Comparison of ENCODE assay signal across 18 cellular contexts in the genomic region with DNA sequence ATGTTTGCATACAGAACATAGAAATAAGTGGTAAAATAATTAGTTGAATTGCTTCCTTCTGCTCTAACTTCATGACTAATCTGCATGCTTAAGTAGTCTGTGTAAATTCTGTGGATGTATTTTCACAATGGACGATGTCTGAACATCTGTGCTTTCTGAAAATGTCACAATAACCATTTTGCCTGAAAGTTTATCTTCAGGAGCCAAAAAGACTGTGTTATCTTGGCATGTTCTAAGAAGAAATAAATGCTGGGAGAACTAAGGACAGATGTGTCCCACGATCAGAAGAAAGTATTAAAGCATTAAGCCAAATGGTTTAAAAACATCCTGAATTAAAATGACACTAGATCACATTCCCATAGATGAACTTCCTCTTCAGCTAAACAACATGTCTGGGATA.
DNase-seq lines count a peak whose midpoint lies in the region; ATAC-seq and TF ChIP-seq lines count a peak whose summit lies in the region.
"Had no signal": no experiment of that assay in that cellular context is flagged by ENCODE, and none has a peak within 500 bp of the region (broad histone marks: within the 10 kb centered on the region; RNA-seq: fewer than 3 reads in every experiment).

No MANE protein-coding gene starts in this region.

- H2BK5ac ChIP-seq in mesenchymal stem cell (ENCODE audit: low read depth, low read length, poor library complexity, severe bottlenecking) = no peak overlapping the region

- no peaks in the 10 kb centered on the region; the same call in 1 of the 2 replicates for H4K20me1 ChIP-seq in GM23248 (ENCODE audit: insufficient read depth)

- no peak overlapping the region for H3K27ac Mint-ChIP-seq in activated naive CD8-positive, alpha-beta T cell treated with anti-CD3 and anti-CD28 coated beads, Interleukin-2, amount 50 U/mL, for 24 hours
- H3K27ac Mint-ChIP-seq: B cell; CD4-positive, alpha-beta T cell had no signal

- no peaks in the 10 kb centered on the region for H3K36me3 Mint-ChIP-seq in activated naive CD8-positive, alpha-beta T cell treated with anti-CD3 and anti-CD28 coated beads, Interleukin-2, amount 50 U/mL, for 24 hours (ENCODE audit: low read depth)

- 20 to 26% methylated on average over 2 of the region's 2 CpGs for WGBS in GM23248 (ENCODE audit: low coverage in 1 of 2, low lambda C conversion rate in 2 of 2, missing lambda C conversion rate in 2 of 2), 2 experiments
- WGBS in mesenchymal stem cell = 66% methylated on average over 2 of the region's 2 CpGs

- no peaks in the 10 kb centered on the region for H3K27me3 Mint-ChIP-seq in activated naive CD8-positive, alpha-beta T cell treated with anti-CD3 and anti-CD28 coated beads, Interleukin-2, amount 50 U/mL, for 24 hours
- H3K27me3 Mint-ChIP-seq: B cell had no signal

- H3K27ac ChIP-seq in GM23248 = 0 out of 2 replicates have a peak overlapping the region, but pooled peaks have one; percentile 15
- H3K27ac ChIP-seq in left ventricle myocardium inferior (replicated peaks) = peak overlapping the region; percentile 42
- no peak overlapping the region for H3K27ac ChIP-seq in mesenchymal stem cell (ENCODE audit: low read length, poor library complexity, severe bottlenecking)
- H3K27ac ChIP-seq: PC-9 had no signal

- H3K9ac ChIP-seq in GM23248 = no peak overlapping the region
- H3K9ac ChIP-seq in mesenchymal stem cell (ENCODE audit: low read length) = no peak overlapping the region

- no peaks in the 10 kb centered on the region for H3K79me1 ChIP-seq in mesenchymal stem cell (replicated peaks; ENCODE audit: low read length, poor library complexity, severe bottlenecking)

- H3K4me1 ChIP-seq in GM23248 (ENCODE audit: insufficient read depth) = peaks cover 23% of the 10 kb centered on the region
- H3K4me1 ChIP-seq in left ventricle myocardium inferior = peaks cover 11% of the 10 kb centered on the region
- no peaks in the 10 kb centered on the region for H3K4me1 ChIP-seq in mesenchymal stem cell (ENCODE audit: control insufficient read depth, insufficient read depth, low read depth, low read length)

- H3K4me3 Mint-ChIP-seq in activated naive CD8-positive, alpha-beta T cell treated with anti-CD3 and anti-CD28 coated beads, Interleukin-2, amount 50 U/mL, for 24 hours = no peak overlapping the region
- H3K4me3 Mint-ChIP-seq: B cell; CD4-positive, alpha-beta T cell had no signal

- TF ChIP-seq CTCF in AG09319 (IDR thresholded peaks at IDR 0.05; ENCODE audit: low read depth, low read length) = no peak
- no peak for TF ChIP-seq CTCF in left ventricle myocardium inferior (IDR thresholded peaks at IDR 0.05; ENCODE audit: borderline replicate concordance)

- H3K79me2 ChIP-seq in GM23248 (ENCODE audit: insufficient read depth) = peaks cover 13% of the 10 kb centered on the region

- H3K9me3 Mint-ChIP-seq in activated naive CD8-positive, alpha-beta T cell treated with anti-CD3 and anti-CD28 coated beads, Interleukin-2, amount 50 U/mL, for 24 hours = no peaks in the 10 kb centered on the region
- H3K9me3 Mint-ChIP-seq: CD4-positive, alpha-beta T cell had no signal

- H3K18ac ChIP-seq in mesenchymal stem cell (ENCODE audit: low read depth in 1 of 2, low read length in 2 of 2) = no peak overlapping the region

- no peaks in the 10 kb centered on the region for H3K27me3 ChIP-seq in GM23248 (replicated peaks; ENCODE audit: insufficient read depth)
- H3K27me3 ChIP-seq in left ventricle myocardium inferior (ENCODE audit: low read depth) = peaks cover 6% of the 10 kb centered on the region
- H3K27me3 ChIP-seq in mesenchymal stem cell (ENCODE audit: control insufficient read depth in 1 of 2, insufficient read depth in 1 of 2, low read length in 2 of 2) = no peaks in the 10 kb centered on the region
- H3K27me3 ChIP-seq: MG63 had no signal

- H2AFZ ChIP-seq in GM23248 (no peak overlapping the region), mesenchymal stem cell (ENCODE audit: low read depth, low read length) (no peak overlapping the region)
- H2AFZ ChIP-seq: PC-9 had no signal

- in situ Hi-C loops in GM23248 (cut with MboI) = no loop called here

- H3K36me3 ChIP-seq in GM23248 (ENCODE audit: low read depth) = no peaks in the 10 kb centered on the region
- no peaks in the 10 kb centered on the region for H3K36me3 ChIP-seq in left ventricle myocardium inferior
- no peaks in the 10 kb centered on the region for H3K36me3 ChIP-seq in mesenchymal stem cell (ENCODE audit: control insufficient read depth in 1 of 2, insufficient read depth in 2 of 2, low read depth in 1 of 2, low read length in 2 of 2)
- H3K36me3 ChIP-seq: MG63 had no signal

- H3K9me2 ChIP-seq in GM23248 (ENCODE audit: insufficient read depth) = no peaks in the 10 kb centered on the region

- H3F3A ChIP-seq in GM23248 (ENCODE audit: insufficient read depth) = peaks cover 31% of the 10 kb centered on the region

- H3K9me3 ChIP-seq in GM23248 (ENCODE audit: low read depth) (no peaks in the 10 kb centered on the region), left ventricle myocardium inferior (replicated peaks) (no peaks in the 10 kb centered on the region), mesenchymal stem cell (ENCODE audit: control insufficient read depth, low read length) (no peaks in the 10 kb centered on the region)
- H3K9me3 ChIP-seq: MG63 had no signal

- intact Hi-C loops in left ventricle myocardium inferior (cut with micrococcal nuclease) = no loop called here

- no peaks in the 10 kb centered on the region for H3K4me1 Mint-ChIP-seq in activated naive CD8-positive, alpha-beta T cell treated with anti-CD3 and anti-CD28 coated beads, Interleukin-2, amount 50 U/mL, for 24 hours
- H3K4me1 Mint-ChIP-seq: B cell had no signal

- H2BK15ac ChIP-seq in mesenchymal stem cell (ENCODE audit: low read depth, poor library complexity, severe bottlenecking) = no peak overlapping the region

- no peak overlapping the region for H3K23ac ChIP-seq in mesenchymal stem cell (ENCODE audit: low read length in 2 of 2)

- no peak overlapping the region for H2AK5ac ChIP-seq in mesenchymal stem cell (ENCODE audit: low read length, severe bottlenecking)

- H3K14ac ChIP-seq in mesenchymal stem cell (ENCODE audit: low read length in 2 of 2) = no peak overlapping the region

- no peak overlapping the region for H2BK12ac ChIP-seq in mesenchymal stem cell (ENCODE audit: low read length in 2 of 2)

- no peak for ATAC-seq in GM21390 (IDR thresholded peaks at IDR 0.05; ENCODE audit: unreplicated experiment)
- no peak for ATAC-seq in activated naive CD8-positive, alpha-beta T cell treated with anti-CD3 and anti-CD28 coated beads, Interleukin-2, amount 50 U/mL, for 24 hours

- H3K4me2 ChIP-seq in GM23248 (ENCODE audit: unreplicated experiment) (no peak overlapping the region), mesenchymal stem cell (ENCODE audit: low read length, poor library complexity, severe bottlenecking) (no peak overlapping the region)
- H3K4me2 ChIP-seq: PC-9 had no signal

- DNase-seq in AG09319 (ENCODE audit: extremely low read depth, low read depth) (peak; percentile 47), GM23248 (peak; percentile 59), fibroblast of gingiva (ENCODE audit: low read depth) (peak; percentile 67), left ventricle myocardium inferior (no peak), mesenchymal stem cell (no peak), NCI-H2196 treated with DMSO at 0.1 percent for 48 hours (lab: John Stamatoyannopoulos, UW; ENCODE audit: unreplicated experiment) (no peak)
- no peak for DNase-seq in activated naive CD8-positive, alpha-beta T cell treated with anti-CD3 and anti-CD28 coated beads, Interleukin-2, amount 50 U/mL, for 24 hours
- DNase-seq: CD4-positive, alpha-beta T cell; Karpas-422; MG63; NCI-H1092; NCI-H146; NCI-H2081; NCI-H510A; NCI-H774; PC-9 had no signal

- no peak overlapping the region for H4K91ac ChIP-seq in mesenchymal stem cell (ENCODE audit: low read length)

- H3K4me3 ChIP-seq in GM23248 (no peak overlapping the region), left ventricle myocardium inferior (no peak overlapping the region), mesenchymal stem cell (ENCODE audit: insufficient read depth in 1 of 2, low read depth in 1 of 2, low read length in 2 of 2) (no peak overlapping the region)
- H3K4me3 ChIP-seq: MG63, PC-9 had no signal

- H2BK120ac ChIP-seq in mesenchymal stem cell (ENCODE audit: low read depth, low read length) = no peak overlapping the region

- H4K8ac ChIP-seq in mesenchymal stem cell (ENCODE audit: low read length) = no peak overlapping the region

- H3K4ac ChIP-seq in mesenchymal stem cell (ENCODE audit: low read depth in 1 of 2, low read length in 2 of 2) = no peak overlapping the region

Comparison
In these comparisons a context has a peak if more than half of its experiments do, and no peak if none do; other contexts are left out.
1. DNase-seq: peak in AG09319 (single experiment), GM23248 (single experiment) and fibroblast of gingiva (single experiment); none in left ventricle myocardium inferior (single experiment), mesenchymal stem cell (single experiment), NCI-H2196 treated with DMSO at 0.1 percent for 48 hours (single experiment) and activated naive CD8-positive, alpha-beta T cell treated with anti-CD3 and anti-CD28 coated beads, Interleukin-2, amount 50 U/mL, for 24 hours (single experiment).